In the genomic region with DNA sequence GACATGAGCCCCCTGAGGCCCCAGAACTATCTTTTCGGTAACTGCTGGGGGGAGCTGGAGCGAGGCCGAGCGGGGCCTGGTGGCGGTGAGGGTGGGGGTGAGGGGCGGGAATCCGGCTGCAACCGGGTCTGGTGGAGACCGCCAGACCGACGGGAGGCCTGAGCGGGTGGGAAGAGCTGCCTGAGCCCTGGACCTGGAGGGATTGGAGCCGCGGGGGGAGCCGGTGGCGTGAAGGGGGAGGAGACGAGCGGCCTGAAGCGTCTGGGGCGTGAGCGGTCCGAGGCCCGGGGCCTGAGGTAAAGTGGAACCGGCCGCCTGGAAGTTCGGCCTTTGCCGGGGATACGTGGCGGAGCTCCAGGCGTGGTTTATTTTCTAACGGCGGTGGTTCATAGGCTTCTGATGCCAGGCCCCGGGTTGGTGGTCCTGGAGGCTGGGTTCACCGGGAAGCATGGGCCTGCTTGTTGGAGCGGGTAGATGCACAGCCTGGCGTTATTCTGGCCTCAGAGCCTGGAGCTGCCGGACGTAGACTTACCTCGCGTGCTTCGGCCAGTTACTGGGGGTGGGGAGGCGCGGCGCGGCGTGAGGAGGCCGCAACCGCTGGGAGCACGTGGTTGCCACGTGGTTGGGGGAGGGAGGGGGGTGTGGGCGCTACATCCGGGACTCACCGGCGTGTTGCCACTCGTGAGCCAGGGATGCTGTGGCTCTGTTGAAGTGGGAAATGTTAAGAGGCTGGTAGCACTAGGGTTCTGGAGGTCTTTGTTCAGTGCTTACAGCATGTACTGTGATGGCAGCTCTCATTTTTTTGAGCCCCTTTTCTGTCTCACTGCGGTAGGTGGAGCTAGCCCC, we compare ENCODE assay signal across 8 cellular contexts. TPM values are rescaled to one million over a fixed set of nuclear protein-coding genes. Genes with fewer than 3 reads are reported as not detected.
A peak's percentile ranks its signal among the peaks of the same experiment; 100 is the strongest.
DNase-seq lines count a peak whose midpoint lies in the region; ATAC-seq and TF ChIP-seq lines count a peak whose summit lies in the region.

No MANE protein-coding gene starts in this region.

- TF ChIP-seq CTCF in activated CD8-positive, alpha-beta T cell treated with anti-CD3 and anti-CD28 coated beads for 36 hours (IDR thresholded peaks at IDR 0.05) = no peak

- H3K27ac ChIP-seq in ACC112 (ENCODE audit: low read depth, low read length) = peak overlapping the region; percentile 75
- peak overlapping the region; percentile 93 for H3K27ac ChIP-seq in ectodermal cell (ENCODE audit: insufficient read depth, low read depth, low read length, poor library complexity, severe bottlenecking)

- peak overlapping the region; percentile 99 for H3K4me3 ChIP-seq in ACC112 (ENCODE audit: low read depth, low read length)
- H3K4me3 ChIP-seq in ectodermal cell (ENCODE audit: insufficient read depth, low read depth, low read length) = peak overlapping the region; percentile 83

- H3K9me3 ChIP-seq in ectodermal cell (ENCODE audit: control insufficient read depth, low read length) = no peaks in the 10 kb centered on the region

- peak; percentile 89 for DNase-seq in NCI-H69 (lab: John Stamatoyannopoulos, UW)
- DNase-seq in activated CD8-positive, alpha-beta T cell treated with anti-CD3 and anti-CD28 coated beads for 36 hours = peak; percentile 88
- peak; percentile 79 to 84 for DNase-seq in lung microvascular endothelial cell (ENCODE audit: low read depth in 2 of 2)
- peak; percentile 69 to 78 (median 75) for DNase-seq in stimulated activated CD4-positive, alpha-beta T cell treated with anti-CD3 and anti-CD28 coated beads, TNF-alpha, amount 100 ng/mL, for 48 hours (ENCODE audit: low read depth in 3 of 3)

- peaks cover 43% of the 10 kb centered on the region for H3K4me1 Mint-ChIP-seq in activated CD8-positive, alpha-beta T cell treated with anti-CD3 and anti-CD28 coated beads for 36 hours (ENCODE audit: low read depth)

- POLR2A ChIA-PET in activated CD8-positive, alpha-beta T cell treated with anti-CD3 and anti-CD28 coated beads for 36 hours (lab: Charles Lee) = interaction anchor here (0.6 to 4.9 kb wide), 21 partner anchors 8 to 1941 kb away, joined by 3 to 86 read pairs (median 5); partner anchors contain the start of genes FBXW11 and FGF18

- peaks cover 55% of the 10 kb centered on the region for H3K79me2 ChIP-seq in ACC112 (ENCODE audit: control insufficient read depth, insufficient read depth, low read length, unreplicated experiment)

- whole genome bisulfite sequencing in ectodermal cell, 2 experiments = 0% methylated on average over 56 of the region's 56 CpGs

- no peaks in the 10 kb centered on the region for H3K27me3 ChIP-seq in ACC112 (ENCODE audit: insufficient read depth, low read length)
- no peaks in the 10 kb centered on the region for H3K27me3 ChIP-seq in ectodermal cell (ENCODE audit: control insufficient read depth, insufficient read depth, low read length, poor library complexity, severe bottlenecking)

- no peaks in the 10 kb centered on the region for H3K9me3 Mint-ChIP-seq in activated CD8-positive, alpha-beta T cell treated with anti-CD3 and anti-CD28 coated beads for 36 hours

- CTCF ChIA-PET in activated CD8-positive, alpha-beta T cell treated with anti-CD3 and anti-CD28 coated beads for 36 hours (lab: Charles Lee) = interaction anchor here (1.1 to 2.3 kb wide), 3 partner anchors 12 to 24 kb away, joined by 3 to 5 read pairs (median 4); no protein-coding TSS in a partner anchor

- ATAC-seq in GM18519 (IDR thresholded peaks at IDR 0.05; ENCODE audit: low FRiP score, unreplicated experiment) (peak; percentile 25), HG03064 (IDR thresholded peaks at IDR 0.05; ENCODE audit: low read depth, unreplicated experiment) (peak; percentile 40)
- ATAC-seq in activated CD8-positive, alpha-beta T cell treated with anti-CD3 and anti-CD28 coated beads for 36 hours = peak; percentile 8

- H3K27me3 Mint-ChIP-seq in activated CD8-positive, alpha-beta T cell treated with anti-CD3 and anti-CD28 coated beads for 36 hours = peaks cover 2% of the 10 kb centered on the region

- H3K36me3 ChIP-seq in ACC112 (ENCODE audit: insufficient read depth, low read length) (peaks cover 35% of the 10 kb centered on the region), ectodermal cell (ENCODE audit: control insufficient read depth, insufficient read depth, low read length) (peaks cover 21% of the 10 kb centered on the region)

- intact Hi-C loops in activated CD8-positive, alpha-beta T cell treated with anti-CD3 and anti-CD28 coated beads for 36 hours (cut with micrococcal nuclease) = no loop called here

- peak overlapping the region; percentile 100 for H3K27ac Mint-ChIP-seq in activated CD8-positive, alpha-beta T cell treated with anti-CD3 and anti-CD28 coated beads for 36 hours

- peaks cover 56% of the 10 kb centered on the region for H3K36me3 Mint-ChIP-seq in activated CD8-positive, alpha-beta T cell treated with anti-CD3 and anti-CD28 coated beads for 36 hours (ENCODE audit: low read depth)

- H3K4me1 ChIP-seq in ACC112 (ENCODE audit: control insufficient read depth, insufficient read depth, low read length, unreplicated experiment) (peaks cover 18% of the 10 kb centered on the region), ectodermal cell (ENCODE audit: control insufficient read depth, insufficient read depth, low read length) (peaks cover 17% of the 10 kb centered on the region)

- H3K4me3 Mint-ChIP-seq in activated CD8-positive, alpha-beta T cell treated with anti-CD3 and anti-CD28 coated beads for 36 hours = peak overlapping the region; percentile 98

- no peak overlapping the region for H2AFZ ChIP-seq in ACC112 (ENCODE audit: low read length, unreplicated experiment)

RNA-seq across cellular contexts. Expression of gene NPM1, which starts 0.5 kb away (rescaled TPM):
- 1,000 to 10,000 TPM; 3,203 to 3,498 TPM for total RNA-seq in activated CD8-positive, alpha-beta T cell treated with anti-CD3 and anti-CD28 coated beads for 36 hours
- 3,181 TPM for polyA plus RNA-seq in ectodermal cell (2013, experiment 1 of 4)
- polyA plus RNA-seq in ectodermal cell (2013, experiment 2 of 4) = 2,924 TPM
- polyA plus RNA-seq in ectodermal cell (2013, experiment 3 of 4) = 2,782 TPM
- polyA plus RNA-seq in ectodermal cell (2013, experiment 4 of 4) = 3,104 TPM
- total RNA-seq in lung microvascular endothelial cell = 609 and 839 TPM in 2 replicates

RNA-seq across cellular contexts. Expression of gene FGF18, which starts 31.3 kb away (rescaled TPM):
- under 1 TPM in 1 of 2 experiments, not detected in 1; 0.18 TPM for total RNA-seq in activated CD8-positive, alpha-beta T cell treated with anti-CD3 and anti-CD28 coated beads for 36 hours
- polyA plus RNA-seq in ectodermal cell (2013, experiment 1 of 4) = 0.39 TPM
- 0.55 TPM for polyA plus RNA-seq in ectodermal cell (2013, experiment 2 of 4)
- polyA plus RNA-seq in ectodermal cell (2013, experiment 3 of 4) = 0.43 TPM
- 0.85 TPM for polyA plus RNA-seq in ectodermal cell (2013, experiment 4 of 4)
- total RNA-seq in lung microvascular endothelial cell = not detected in 2 replicates

Comparison
In these comparisons a context has a peak if more than half of its experiments do, and no peak if none do; other contexts are left out.
1. Peak in every context shown above with its lines: DNase-seq, ATAC-seq, H3K4me3 ChIP-seq and H3K27ac ChIP-seq.